Comparison of ENCODE assay signal across 1 cellular context in the genomic region with DNA sequence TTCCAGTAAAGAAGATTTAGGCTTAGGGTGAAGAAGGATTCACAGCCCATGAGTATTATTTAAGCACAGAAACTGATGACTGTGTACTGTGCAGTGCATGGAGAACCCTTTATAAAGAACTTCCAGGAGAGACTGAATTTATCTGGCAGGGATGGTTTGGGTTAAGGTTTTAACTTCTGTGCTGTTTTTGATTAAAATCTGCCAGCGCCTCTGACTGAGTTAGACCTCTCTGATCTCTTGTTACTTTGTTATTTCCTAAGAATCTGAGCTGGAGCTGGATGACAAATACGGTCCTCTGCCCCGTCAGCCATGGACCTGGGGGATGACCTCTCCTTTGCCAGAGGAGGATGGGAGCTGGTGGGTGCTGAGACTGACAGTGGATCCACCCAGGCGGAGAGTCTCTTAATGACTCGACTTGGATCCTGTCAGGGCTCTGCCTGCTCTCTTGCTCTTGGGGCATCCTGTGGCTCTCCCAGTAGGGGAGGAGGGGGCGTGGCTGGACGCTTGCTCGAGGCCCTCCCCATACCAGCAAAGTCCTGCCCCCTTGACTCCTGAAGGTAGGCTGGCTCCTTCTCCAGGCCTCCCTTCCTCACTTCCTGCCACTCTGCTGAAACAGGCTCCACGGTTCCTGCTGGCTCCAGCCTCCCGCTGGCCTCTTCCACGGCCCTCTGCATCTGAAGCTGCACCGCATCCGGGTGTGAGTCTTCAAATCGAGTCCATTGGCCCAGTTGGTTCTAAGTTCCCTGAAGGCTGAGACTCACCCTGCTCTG.
TF ChIP-seq lines count a peak whose summit lies in the region.

No MANE protein-coding gene starts in this region.

TF ChIP-seq in GM23338, 12 proteins besides CTCF, POLR2A, EP300 and RAD21 (continued from another document):
- no peak for TF ChIP-seq EZH2 (IDR thresholded peaks at IDR 0.05; ENCODE audit: low read depth, unreplicated experiment)
- TF ChIP-seq POLR2AphosphoS5 (IDR thresholded peaks at IDR 0.05; ENCODE audit: low read depth) = peak; percentile 78
- TF ChIP-seq, protein P1, sequence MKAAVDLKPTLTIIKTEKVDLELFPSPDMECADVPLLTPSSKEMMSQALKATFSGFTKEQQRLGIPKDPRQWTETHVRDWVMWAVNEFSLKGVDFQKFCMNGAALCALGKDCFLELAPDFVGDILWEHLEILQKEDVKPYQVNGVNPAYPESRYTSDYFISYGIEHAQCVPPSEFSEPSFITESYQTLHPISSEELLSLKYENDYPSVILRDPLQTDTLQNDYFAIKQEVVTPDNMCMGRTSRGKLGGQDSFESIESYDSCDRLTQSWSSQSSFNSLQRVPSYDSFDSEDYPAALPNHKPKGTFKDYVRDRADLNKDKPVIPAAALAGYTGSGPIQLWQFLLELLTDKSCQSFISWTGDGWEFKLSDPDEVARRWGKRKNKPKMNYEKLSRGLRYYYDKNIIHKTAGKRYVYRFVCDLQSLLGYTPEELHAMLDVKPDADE (IDR thresholded peaks at IDR 0.05) = no peak
